ENCODE assay signal across 15 cellular contexts in genomic region chr10:77845455-77845850, GRCh38.
A peak's percentile ranks its signal among the peaks of the same experiment; 100 is the strongest.
DNase-seq lines count a peak whose midpoint lies in the region; TF ChIP-seq lines count a peak whose summit lies in the region.
"Had no signal": no experiment of that assay in that cellular context is flagged by ENCODE, and none has a peak within 500 bp of the region (broad histone marks: within the 10 kb centered on the region; RNA-seq: fewer than 3 reads in every experiment).

No MANE protein-coding gene starts in this region.

- no peak for DNase-seq in brain microvascular endothelial cell
- DNase-seq in mesothelial cell of epicardium (ENCODE audit: low spot score in 2 of 2, unreplicated experiment in 2 of 2) = no peak
- no peak for DNase-seq in thyroid gland
- no peak for DNase-seq in stimulated activated CD4-positive, alpha-beta T cell treated with anti-CD3 and anti-CD28 coated beads, Interleukin-12 subunit alpha, Interleukin-12 subunit beta, amount 100 ng/mL, for 4 hours
- no peak for DNase-seq in anterior cingulate cortex (lab: John Stamatoyannopoulos, UW)
- no peak for DNase-seq in GM13976 (ENCODE audit: low spot score)
- DNase-seq: CD4-positive, alpha-beta memory T cell; hypothalamus; left ventricle myocardium superior; T-helper 9 cell had no signal

- in situ Hi-C loops in brain microvascular endothelial cell (cut with HindIII; ENCODE audit: low pct_ligation_motif_present, low sequenced_read_pairs) = no loop called here
- in situ Hi-C loops in GM13976 (cut with MboI; ENCODE audit: low sequenced_read_pairs, unreplicated experiment) = no loop called here

- peaks cover 12% of the 10 kb centered on the region for H3K4me1 Mint-ChIP-seq in mesothelial cell of epicardium

- H3K27ac Mint-ChIP-seq in mesothelial cell of epicardium = peak overlapping the region; percentile 70

- H3K27me3 ChIP-seq in HUES64 (ENCODE audit: insufficient read depth, low read length) = no peaks in the 10 kb centered on the region
- H3K27me3 ChIP-seq in brain microvascular endothelial cell (replicated peaks) = no peaks in the 10 kb centered on the region
- no peaks in the 10 kb centered on the region for H3K27me3 ChIP-seq in thyroid gland
- H3K27me3 ChIP-seq: neutrophil had no signal

- H3K4me3 ChIP-seq in HUES64 (ENCODE audit: low read length) (no peak overlapping the region), brain microvascular endothelial cell (ENCODE audit: low read depth, low read length) (no peak overlapping the region), thyroid gland (replicated peaks in 1 of 3) (no peak overlapping the region)
- H3K4me3 ChIP-seq: coronary artery, GM12878, thoracic aorta had no signal

- H3K36me3 ChIP-seq in HUES64 (ENCODE audit: insufficient read depth, low read length) = peaks cover 47% of the 10 kb centered on the region
- H3K36me3 ChIP-seq in brain microvascular endothelial cell (replicated peaks) = peaks cover 19% of the 10 kb centered on the region
- no peaks in the 10 kb centered on the region for H3K36me3 ChIP-seq in thyroid gland
- H3K36me3 ChIP-seq: neutrophil had no signal

- H3K4me3 Mint-ChIP-seq in mesothelial cell of epicardium = no peak overlapping the region
- H3K4me3 Mint-ChIP-seq: CD4-positive, alpha-beta memory T cell had no signal

- H3K9ac ChIP-seq in HUES64 (ENCODE audit: low read depth, low read length) = peak overlapping the region; percentile 28; the same call in 1 of the 2 replicates

- peaks cover 17% of the 10 kb centered on the region for H3K36me3 Mint-ChIP-seq in mesothelial cell of epicardium
- H3K36me3 Mint-ChIP-seq: CD4-positive, alpha-beta memory T cell had no signal

- TF ChIP-seq POLR2A in thyroid gland (IDR thresholded peaks at IDR 0.05) = no peak

- H3K9me3 ChIP-seq in HUES64 (ENCODE audit: insufficient read depth, low read depth, low read length) (no peaks in the 10 kb centered on the region), thyroid gland (no peaks in the 10 kb centered on the region)
- H3K9me3 ChIP-seq: neutrophil, thoracic aorta had no signal

- no peaks in the 10 kb centered on the region for H3K9me3 Mint-ChIP-seq in mesothelial cell of epicardium
- H3K9me3 Mint-ChIP-seq: CD4-positive, alpha-beta memory T cell had no signal

- no peak for TF ChIP-seq CTCF in brain microvascular endothelial cell (IDR thresholded peaks at IDR 0.05; ENCODE audit: low read depth, low read length, missing control alignments)
- no peak for TF ChIP-seq CTCF in mesothelial cell of epicardium (IDR thresholded peaks at IDR 0.05; ENCODE audit: unreplicated experiment)
- no peak for TF ChIP-seq CTCF in thyroid gland (IDR thresholded peaks at IDR 0.05)
- TF ChIP-seq CTCF in GM13976 (IDR thresholded peaks at IDR 0.05; ENCODE audit: borderline replicate concordance, control extremely low read depth, extremely low read depth, insufficient read depth, missing control alignments) = no peak

- H3K27me3 Mint-ChIP-seq in mesothelial cell of epicardium (ENCODE audit: low read depth) = no peaks in the 10 kb centered on the region
- H3K27me3 Mint-ChIP-seq: CD4-positive, alpha-beta memory T cell had no signal

- H3K27ac ChIP-seq in HUES64 (ENCODE audit: low read depth, low read length) (peak overlapping the region; percentile 55), brain microvascular endothelial cell (peak overlapping the region; percentile 60), thyroid gland (peak overlapping the region; percentile 34 to 94 (median 86))
- H3K27ac ChIP-seq: coronary artery, neutrophil had no signal

- H3K4me1 ChIP-seq in HUES64 (ENCODE audit: insufficient read depth, low read length) (peaks cover 34% of the 10 kb centered on the region), thyroid gland (peaks cover 52 to 71% of the 10 kb centered on the region in 2 donors)

- intact Hi-C loops in thyroid gland (cut with DNase I) = loop anchor here (5.0 to 10.0 kb wide), 2 partner anchors 82 to 159 kb away; partner anchors contain the start of gene DLG5
